7 cellular contexts compared by ENCODE assay signal in the genomic region with DNA sequence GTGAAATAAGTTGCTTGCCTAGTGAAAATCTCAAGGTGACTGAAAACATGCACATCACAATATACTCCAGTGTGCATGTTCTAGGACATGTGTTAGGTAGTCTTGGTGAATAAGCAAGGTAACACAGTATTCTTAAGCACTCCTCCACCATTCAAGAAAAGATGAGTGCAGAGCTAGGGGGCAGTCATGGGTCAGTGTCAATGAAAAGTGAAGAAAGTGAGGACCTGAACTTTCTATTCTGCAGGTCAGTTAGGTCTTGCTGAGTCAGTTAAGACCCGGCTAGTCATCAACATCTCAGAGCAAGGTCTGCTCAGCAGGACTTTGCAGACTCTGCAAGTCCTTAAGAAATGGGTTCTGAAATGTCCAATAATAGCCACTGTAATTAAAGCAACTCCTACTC.
DNase-seq lines count a peak whose midpoint lies in the region; ATAC-seq, FAIRE-seq and TF ChIP-seq lines count a peak whose summit lies in the region.
"Not testable (repeated sequence)": the region's sequence is repeated elsewhere in the genome, so short reads cannot be mapped to it uniquely, and the experiment has no call there.

No MANE protein-coding gene starts in this region.

- not testable (repeated sequence) for BruUV-seq in PC-3 (replicated peaks; lab: Mats Ljungman, UMichigan); GM12878 (replicated peaks; lab: Mats Ljungman, UMichigan)

- H3K27ac ChIP-seq in PC-3 (ENCODE audit: low read length); GM12878 (ENCODE audit: control insufficient read depth, insufficient read depth): not testable (repeated sequence)

- intact Hi-C loops in PC-3 (cut with micrococcal nuclease); GM12878 (cut with micrococcal nuclease; ENCODE audit: unreplicated experiment): not testable (repeated sequence)

- TF ChIP-seq POLR2A in GM12878 (IDR thresholded peaks at IDR 0.05; ENCODE audit: low read depth, low read length): not testable (repeated sequence)

- POLR2A ChIA-PET in PC-3 (lab: Charles Lee; ENCODE audit: unreplicated experiment); GM12878 (lab: Charles Lee): not testable (repeated sequence)

- not testable (repeated sequence) for TF ChIP-seq EP300 in Ishikawa (IDR thresholded peaks at IDR 0.05; ENCODE audit: borderline replicate concordance); GM12878 (IDR thresholded peaks at IDR 0.05; ENCODE audit: borderline replicate concordance in 1 of 2, control insufficient read depth in 1 of 2, low read depth in 2 of 2, low read length in 2 of 2)

- ATAC-seq in PC-3: not testable (repeated sequence)
- ATAC-seq in GM12878: peak; percentile 47; the same call in 2 of the 3 replicates

- H3K9ac ChIP-seq in PC-3 (ENCODE audit: low read length); GM12878 (ENCODE audit: control insufficient read depth, insufficient read depth, low read length): not testable (repeated sequence)

- CTCF ChIA-PET in PC-3 (lab: Charles Lee); GM12878 (lab: Yijun Ruan, JAX): not testable (repeated sequence)

- H3K9me2 ChIP-seq in PC-3 (replicated peaks; ENCODE audit: low read length): not testable (repeated sequence)

- peak; percentile 44 for TF ChIP-seq RAD21 in Ishikawa (IDR thresholded peaks at IDR 0.05; ENCODE audit: low read depth)
- 0 out of 2 replicates have a peak, but pooled peaks have one; percentile 18 for TF ChIP-seq RAD21 in GM12878 (IDR thresholded peaks at IDR 0.05; ENCODE audit: insufficient read depth, low read depth, low read length)

- FAIRE-seq in GM19239 (lab: Jason Lieb, UNC): peak; percentile 39
- not testable (repeated sequence) for FAIRE-seq in GM12878 (lab: Jason Lieb, UNC)

- not testable (repeated sequence) for H3K4me2 ChIP-seq in PC-3 (ENCODE audit: low read length); GM12878 (ENCODE audit: control insufficient read depth, insufficient read depth)

- RAD21 ChIA-PET in GM12878 (lab: Charles Lee; ENCODE audit: unreplicated experiment): not testable (repeated sequence)

- H4K20me1 ChIP-seq in PC-3 (ENCODE audit: low read length); GM12878 (ENCODE audit: control insufficient read depth, insufficient read depth): not testable (repeated sequence)

- H3K79me2 ChIP-seq in PC-3 (ENCODE audit: low read length); GM12878 (ENCODE audit: control insufficient read depth, insufficient read depth, low read length): not testable (repeated sequence)

- H3K27me3 ChIP-seq in PC-3 (ENCODE audit: low read length); GM12878 (replicated peaks in 1 of 2; ENCODE audit: control insufficient read depth in 2 of 2, insufficient read depth in 2 of 2, low read length in 1 of 2): not testable (repeated sequence)

- 13% methylated on average over 1 of the region's 1 CpG for WGBS in GM12878 (ENCODE audit: insufficient coverage, insufficient replicate concordance, low lambda C conversion rate, missing lambda C conversion rate)

- H3K4me3 ChIP-seq in PC-3 (ENCODE audit: low read length); GM12878; fibroblast of mammary gland (ENCODE audit: control insufficient read depth, low read depth, low read length): not testable (repeated sequence)

- H3K36me3 ChIP-seq in PC-3 (ENCODE audit: low read depth, low read length); GM12878 (ENCODE audit: control insufficient read depth in 2 of 2, insufficient read depth in 2 of 2, low read length in 1 of 2): not testable (repeated sequence)

- not testable (repeated sequence) for H3K4me1 ChIP-seq in PC-3 (ENCODE audit: insufficient read depth, low read length); GM12878 (ENCODE audit: control insufficient read depth, insufficient read depth, low read length)

- not testable (repeated sequence) for TF ChIP-seq CTCF in PC-3 (conservative IDR thresholded peaks at IDR 0.05; ENCODE audit: low read depth, low read length); GM12878 (IDR thresholded peaks at IDR 0.05 in 2 of 3, conservative IDR thresholded peaks at IDR 0.05 in 1 of 3; ENCODE audit: control insufficient read depth in 2 of 3, extremely low read depth in 1 of 3, insufficient read depth in 1 of 3, low read depth in 3 of 3, low read length in 3 of 3)
- peak; percentile 1 for TF ChIP-seq CTCF in fibroblast of mammary gland (conservative IDR thresholded peaks at IDR 0.05; ENCODE audit: control insufficient read depth, insufficient read depth, low read depth, low read length)

- not testable (repeated sequence) for H3K9me3 ChIP-seq in PC-3 (ENCODE audit: low read length); GM12878 (replicated peaks; ENCODE audit: control insufficient read depth, insufficient read depth, low read length)

- H2AFZ ChIP-seq in PC-3 (ENCODE audit: low read length); GM12878 (ENCODE audit: control insufficient read depth, low read depth, low read length): not testable (repeated sequence)

- DNase-seq in DMS 273 (lab: John Stamatoyannopoulos, UW; ENCODE audit: unreplicated experiment) (peak; percentile 10), PC-3 (peak; percentile 5), fibroblast of mammary gland (ENCODE audit: low read depth) (peak; percentile 10), kidney tubule cell (ENCODE audit: low spot score) (peak; percentile 7)
- DNase-seq in GM19239 (ENCODE audit: insufficient read length, low spot score); GM12878 (ENCODE audit: low read depth, low spot score): not testable (repeated sequence)

- in situ Hi-C loops in GM12878 (cut with MboI): not testable (repeated sequence)

- not testable (repeated sequence) for H3F3A ChIP-seq in PC-3 (ENCODE audit: low read length, unreplicated experiment)

- SMC1A ChIA-PET in GM12878 (lab: Charles Lee; ENCODE audit: uncharacterized antibody, unreplicated experiment): not testable (repeated sequence)
